ENCODE assay signal across 8 cellular contexts in the genomic region with DNA sequence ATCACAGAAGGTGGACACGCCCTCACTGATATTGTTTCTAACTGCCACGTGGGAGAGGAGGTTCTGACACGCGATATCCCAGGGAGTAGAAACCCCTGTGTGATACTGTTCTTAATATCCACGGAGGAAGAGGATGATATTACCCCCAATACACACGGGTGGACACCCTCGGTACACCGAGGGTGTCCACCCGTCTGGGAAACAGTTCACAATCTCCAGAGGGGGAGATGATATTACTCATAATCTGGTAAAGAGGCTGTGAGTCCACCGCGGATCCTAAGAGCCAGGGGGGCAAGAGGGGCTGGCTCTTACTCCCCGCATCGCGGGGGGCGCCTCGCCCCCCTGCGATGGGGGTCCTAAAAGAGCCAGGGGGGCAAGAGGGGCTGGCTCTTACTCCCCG. TPM values are rescaled to one million over a fixed set of nuclear protein-coding genes. Genes with fewer than 3 reads are reported as not detected.
DNase-seq lines count a peak whose midpoint lies in the region; ATAC-seq lines count a peak whose summit lies in the region.

No MANE protein-coding gene starts in this region.

- H3K27ac Mint-ChIP-seq in activated naive CD8-positive, alpha-beta T cell = no peak overlapping the region

- peaks cover 5% of the 10 kb centered on the region for H3K4me1 Mint-ChIP-seq in activated naive CD8-positive, alpha-beta T cell (ENCODE audit: low read depth)

- peak overlapping the region; percentile 76 for H3K4me3 Mint-ChIP-seq in activated naive CD8-positive, alpha-beta T cell

- H3K4me3 ChIP-seq in iPS-20b (ENCODE audit: low read length) = peak overlapping the region; percentile 57; the same call in 1 of the 2 replicates

- no peaks in the 10 kb centered on the region for H3K9me3 Mint-ChIP-seq in activated naive CD8-positive, alpha-beta T cell (ENCODE audit: low read depth)

- H3K27ac ChIP-seq in iPS-20b (ENCODE audit: low read length) = no peak overlapping the region

- H3K27me3 ChIP-seq in iPS-20b (ENCODE audit: insufficient read depth, low read length) = peaks cover 7% of the 10 kb centered on the region; the same call in 1 of the 2 replicates

- no peaks in the 10 kb centered on the region for H3K4me1 ChIP-seq in iPS-20b (ENCODE audit: insufficient read depth, low read length)

- H3K27me3 Mint-ChIP-seq in activated naive CD8-positive, alpha-beta T cell = no peaks in the 10 kb centered on the region

- no peaks in the 10 kb centered on the region for H3K36me3 Mint-ChIP-seq in activated naive CD8-positive, alpha-beta T cell

- no peaks in the 10 kb centered on the region for H3K36me3 ChIP-seq in iPS-20b (ENCODE audit: insufficient read depth, low read depth, low read length)

- no peaks in the 10 kb centered on the region for H3K9me3 ChIP-seq in iPS-20b (ENCODE audit: insufficient read depth, low read depth, low read length)

- no peak for ATAC-seq in HG03442 (IDR thresholded peaks at IDR 0.05; ENCODE audit: unreplicated experiment)

- H3K9ac ChIP-seq in iPS-20b (ENCODE audit: low read depth, low read length) = no peak overlapping the region

- peak; percentile 6 for DNase-seq in stimulated activated CD4-positive, alpha-beta T cell treated with anti-CD3 and anti-CD28 coated beads, Interleukin-15, amount 100 ng/mL, for 24 hours
- DNase-seq in stimulated activated CD4-positive, alpha-beta T cell treated with anti-CD3 and anti-CD28 coated beads, Interleukin-2, amount 100 ng/mL, for 24 hours = no peak
- DNase-seq in cerebellum (ENCODE audit: low spot score) (no peak), HK-2 (ENCODE audit: unreplicated experiment) (no peak)
- no peak for DNase-seq in stimulated activated naive CD4-positive, alpha-beta T cell treated with Interleukin-2 at 50 U/mL for 16 hours (lab: John Stamatoyannopoulos, UW)

RNA-seq across cellular contexts. Expression of gene RGCC, which starts 29.6 kb away (rescaled TPM):
- total RNA-seq in cerebellum = 20.1 TPM
